10 cellular contexts compared by ENCODE assay signal in the genomic region with DNA sequence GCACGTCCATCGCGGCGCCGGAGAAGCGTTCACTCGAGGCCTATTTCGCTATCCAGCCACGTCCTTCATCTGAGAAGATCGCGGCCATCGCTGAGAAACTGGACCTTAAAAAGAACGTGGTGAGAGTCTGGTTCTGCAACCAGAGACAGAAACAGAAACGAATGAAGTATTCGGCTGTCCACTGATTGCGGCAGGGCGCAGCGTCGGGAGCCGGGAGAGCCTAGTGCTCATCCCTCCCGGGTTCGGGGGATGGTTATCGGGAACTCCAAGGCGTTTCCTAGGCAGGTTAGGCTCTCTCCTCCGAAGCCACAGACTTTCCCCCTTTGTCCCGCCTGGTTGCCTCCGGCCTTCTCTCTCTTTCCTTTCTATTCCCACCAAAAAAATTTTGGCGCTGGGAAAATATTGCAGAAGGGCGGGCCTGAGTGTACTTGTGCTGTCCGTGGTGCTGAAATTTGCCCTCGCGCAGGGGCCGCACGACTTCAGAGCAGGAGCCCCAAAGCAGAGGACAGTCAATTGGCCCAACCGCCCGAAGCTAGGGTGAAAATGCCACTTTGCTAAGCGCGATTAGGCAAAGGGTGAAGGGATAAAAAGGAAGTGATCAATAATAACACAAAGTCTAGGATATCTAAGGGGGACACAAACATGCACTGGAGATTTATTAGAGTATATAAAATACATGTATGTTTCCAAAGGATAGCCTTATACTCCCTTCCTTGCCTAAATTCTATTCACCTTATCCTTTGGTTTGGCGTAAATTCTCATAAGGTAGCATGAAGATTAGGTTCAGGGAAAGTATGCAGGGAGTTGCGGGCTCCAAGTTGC. TPM values are rescaled to one million over a fixed set of nuclear protein-coding genes. Genes with fewer than 3 reads are reported as not detected.
A peak's percentile ranks its signal among the peaks of the same experiment; 100 is the strongest.
DNase-seq lines count a peak whose midpoint lies in the region; ATAC-seq and TF ChIP-seq lines count a peak whose summit lies in the region.
"Had no signal": no experiment of that assay in that cellular context is flagged by ENCODE, and none has a peak within 500 bp of the region (broad histone marks: within the 10 kb centered on the region; RNA-seq: fewer than 3 reads in every experiment).

No MANE protein-coding gene starts in this region.

- H3K4me3 Mint-ChIP-seq in activated CD4-positive, alpha-beta T cell treated with anti-CD3 and anti-CD28 coated beads, Interleukin-2, amount 10 ng/mL, durations not matched to agents 24 days and 14 days = no peak overlapping the region
- H3K4me3 Mint-ChIP-seq in T-helper 1 cell treated with Interleukin-12 subunit alpha and Interleukin-12 subunit beta and Interleukin-4 antibody, amounts not matched to agents 30 μg/mL and 1 μg/mL, for 36 hours = peak overlapping the region; percentile 10
- H3K4me3 Mint-ChIP-seq: natural killer cell had no signal

- peaks cover 9% of the 10 kb centered on the region for H3K9me3 Mint-ChIP-seq in activated CD4-positive, alpha-beta T cell treated with anti-CD3 and anti-CD28 coated beads, Interleukin-2, amount 10 ng/mL, durations not matched to agents 24 days and 14 days
- H3K9me3 Mint-ChIP-seq in T-helper 1 cell treated with Interleukin-12 subunit alpha and Interleukin-12 subunit beta and Interleukin-4 antibody, amounts not matched to agents 30 μg/mL and 1 μg/mL, for 36 hours = peaks cover 4% of the 10 kb centered on the region
- H3K9me3 Mint-ChIP-seq: natural killer cell had no signal

- H3K36me3 Mint-ChIP-seq in activated CD4-positive, alpha-beta T cell treated with anti-CD3 and anti-CD28 coated beads, Interleukin-2, amount 10 ng/mL, durations not matched to agents 24 days and 14 days (ENCODE audit: low read depth) = peaks cover 6% of the 10 kb centered on the region
- H3K36me3 Mint-ChIP-seq in T-helper 1 cell treated with Interleukin-12 subunit alpha and Interleukin-12 subunit beta and Interleukin-4 antibody, amounts not matched to agents 30 μg/mL and 1 μg/mL, for 36 hours (ENCODE audit: low read depth) = peaks cover 4% of the 10 kb centered on the region

- no peaks in the 10 kb centered on the region for H3K9me3 ChIP-seq in prostate gland

- H3K4me3 ChIP-seq in foreskin fibroblast (ENCODE audit: low read depth in 1 of 2, low read length in 2 of 2) = peak overlapping the region in 1 of 2 donors; percentile 3
- no peak overlapping the region for H3K4me3 ChIP-seq in prostate gland

- no peak for TF ChIP-seq POLR2A in prostate gland (IDR thresholded peaks at IDR 0.05)
- TF ChIP-seq POLR2A in GM18505 (IDR thresholded peaks at IDR 0.05; ENCODE audit: borderline replicate concordance, extremely low read depth, insufficient read depth, insufficient read length) = no peak

- ATAC-seq in GM18505 (IDR thresholded peaks at IDR 0.05; ENCODE audit: unreplicated experiment) = no peak
- ATAC-seq in GM18502 (IDR thresholded peaks at IDR 0.05; ENCODE audit: poor library complexity, unreplicated experiment) = no peak

- H3K27ac ChIP-seq in prostate gland = no peak overlapping the region
- H3K27ac ChIP-seq: VCaP had no signal

- no peaks in the 10 kb centered on the region for H3K4me1 ChIP-seq in prostate gland (replicated peaks)

- peaks cover 8% of the 10 kb centered on the region for H3K4me1 Mint-ChIP-seq in activated CD4-positive, alpha-beta T cell treated with anti-CD3 and anti-CD28 coated beads, Interleukin-2, amount 10 ng/mL, durations not matched to agents 24 days and 14 days
- H3K4me1 Mint-ChIP-seq in T-helper 1 cell treated with Interleukin-12 subunit alpha and Interleukin-12 subunit beta and Interleukin-4 antibody, amounts not matched to agents 30 μg/mL and 1 μg/mL, for 36 hours (ENCODE audit: low read depth) = peaks cover 5% of the 10 kb centered on the region
- H3K4me1 Mint-ChIP-seq: natural killer cell had no signal

- peaks cover 72% of the 10 kb centered on the region for H3K27me3 ChIP-seq in prostate gland (replicated peaks; ENCODE audit: insufficient read depth)

- peaks cover 86% of the 10 kb centered on the region for H3K27me3 Mint-ChIP-seq in activated CD4-positive, alpha-beta T cell treated with anti-CD3 and anti-CD28 coated beads, Interleukin-2, amount 10 ng/mL, durations not matched to agents 24 days and 14 days
- H3K27me3 Mint-ChIP-seq in T-helper 1 cell treated with Interleukin-12 subunit alpha and Interleukin-12 subunit beta and Interleukin-4 antibody, amounts not matched to agents 30 μg/mL and 1 μg/mL, for 36 hours (ENCODE audit: low read depth) = peaks cover 96% of the 10 kb centered on the region

- DNase-seq in activated CD4-positive, alpha-beta T cell treated with anti-CD3 and anti-CD28 coated beads, Interleukin-2, amount 10 ng/mL, durations not matched to agents 24 days and 14 days = peak; percentile 86
- no peak for DNase-seq in activated CD4-positive, alpha-beta T cell treated with anti-CD3 and anti-CD28 coated beads, Interleukin-2, amount 50 U/mL, for 4 hours
- DNase-seq in foreskin fibroblast (peak; percentile 51 to 82), prostate gland (ENCODE audit: low spot score) (peak; percentile 49)
- DNase-seq in stimulated activated naive CD4-positive, alpha-beta T cell treated with Interleukin-2 at 50 U/mL for 16 hours (lab: John Stamatoyannopoulos, UW) = no peak
- DNase-seq: natural killer cell had no signal

- 7% methylated on average over 40 of the region's 40 CpGs for WGBS in prostate gland

- peak overlapping the region; percentile 18 for H3K27ac Mint-ChIP-seq in activated CD4-positive, alpha-beta T cell treated with anti-CD3 and anti-CD28 coated beads, Interleukin-2, amount 10 ng/mL, durations not matched to agents 24 days and 14 days
- peak overlapping the region; percentile 68 for H3K27ac Mint-ChIP-seq in T-helper 1 cell treated with Interleukin-12 subunit alpha and Interleukin-12 subunit beta and Interleukin-4 antibody, amounts not matched to agents 30 μg/mL and 1 μg/mL, for 36 hours
- H3K27ac Mint-ChIP-seq: natural killer cell had no signal

- H3K36me3 ChIP-seq in prostate gland = no peaks in the 10 kb centered on the region

- TF ChIP-seq CTCF in foreskin fibroblast (IDR thresholded peaks at IDR 0.05; ENCODE audit: low read depth, low read length) (no peak), prostate gland (IDR thresholded peaks at IDR 0.05) (no peak)

- intact Hi-C loops in activated CD4-positive, alpha-beta T cell treated with anti-CD3 and anti-CD28 coated beads, Interleukin-2, amount 10 ng/mL, durations not matched to agents 24 days and 14 days (cut with micrococcal nuclease) = no loop called here
- intact Hi-C loops in prostate gland (cut with DNase I) = no loop called here

RNA-seq across cellular contexts. Expression of gene POU4F3, which starts 1.8 kb away (rescaled TPM):
- total RNA-seq in activated CD4-positive, alpha-beta T cell treated with anti-CD3 and anti-CD28 coated beads, Interleukin-2, amount 10 ng/mL, durations not matched to agents 24 days and 14 days = 0.14 TPM in 2 replicates
- total RNA-seq in prostate gland = not detected

Comparison
In these comparisons a context has a peak if more than half of its experiments do, and no peak if none do; other contexts are left out.
1. DNase-seq: peak in activated CD4-positive, alpha-beta T cell treated with anti-CD3 and anti-CD28 coated beads, Interleukin-2, amount 10 ng/mL, durations not matched to agents 24 days and 14 days (single experiment), foreskin fibroblast (2 of 2) and prostate gland (single experiment); none in activated CD4-positive, alpha-beta T cell treated with anti-CD3 and anti-CD28 coated beads, Interleukin-2, amount 50 U/mL, for 4 hours (0 of 2) and stimulated activated naive CD4-positive, alpha-beta T cell treated with Interleukin-2 at 50 U/mL for 16 hours (single experiment).